8 cellular contexts compared by ENCODE assay signal in genomic region chr4:38805530-38806145, GRCh38. TPM values are rescaled to one million over a fixed set of nuclear protein-coding genes. Genes with fewer than 3 reads are reported as not detected.
DNase-seq lines count a peak whose midpoint lies in the region; ATAC-seq, FAIRE-seq and TF ChIP-seq lines count a peak whose summit lies in the region.

No MANE protein-coding gene starts in this region.

- H3K36me3 Mint-ChIP-seq in activated T-helper 1 cell treated with anti-CD3 and anti-CD28 coated beads, Interleukin-12 subunit alpha, Interleukin-12 subunit beta, Interleukin-2, Interleukin-4 antibody, amounts not matched to agents 30 ng/mL and 10 ng/mL and 1 ng/mL, durations not matched to agents 14 hours and 24 hours and 36 hours (ENCODE audit: low read depth) = peaks cover 31% of the 10 kb centered on the region

- peak; percentile 75 for ATAC-seq in GM21367 (IDR thresholded peaks at IDR 0.05; ENCODE audit: unreplicated experiment)

- H3K36me3 ChIP-seq in kidney (ENCODE audit: control insufficient read depth in 1 of 2, insufficient read depth in 2 of 2, low read length in 2 of 2) = no peaks in the 10 kb centered on the region
- no peaks in the 10 kb centered on the region for H3K36me3 ChIP-seq in testis (ENCODE audit: low read depth, missing control alignments)

- H3K4me1 ChIP-seq in kidney (ENCODE audit: control insufficient read depth in 1 of 2, insufficient read depth in 1 of 2, low read depth in 1 of 2, low read length in 2 of 2) (peaks cover 3 to 6% of the 10 kb centered on the region in 2 donors), testis (peaks cover 3% of the 10 kb centered on the region)

- H3K4me1 Mint-ChIP-seq in activated T-helper 1 cell treated with anti-CD3 and anti-CD28 coated beads, Interleukin-12 subunit alpha, Interleukin-12 subunit beta, Interleukin-2, Interleukin-4 antibody, amounts not matched to agents 30 ng/mL and 10 ng/mL and 1 ng/mL, durations not matched to agents 14 hours and 24 hours and 36 hours (ENCODE audit: low read depth) = peaks cover 38% of the 10 kb centered on the region

- peak overlapping the region; percentile 87 for H3K27ac Mint-ChIP-seq in activated T-helper 1 cell treated with anti-CD3 and anti-CD28 coated beads, Interleukin-12 subunit alpha, Interleukin-12 subunit beta, Interleukin-2, Interleukin-4 antibody, amounts not matched to agents 30 ng/mL and 10 ng/mL and 1 ng/mL, durations not matched to agents 14 hours and 24 hours and 36 hours

- H3K27me3 Mint-ChIP-seq in activated T-helper 1 cell treated with anti-CD3 and anti-CD28 coated beads, Interleukin-12 subunit alpha, Interleukin-12 subunit beta, Interleukin-2, Interleukin-4 antibody, amounts not matched to agents 30 ng/mL and 10 ng/mL and 1 ng/mL, durations not matched to agents 14 hours and 24 hours and 36 hours (ENCODE audit: insufficient read depth) = no peaks in the 10 kb centered on the region

- DNase-seq in GDM1 (lab: John Stamatoyannopoulos, UW) = peak; percentile 60
- peak; percentile 61 to 89 for DNase-seq in HL-60 (ENCODE audit: low read depth in 1 of 2, low spot score in 1 of 2)
- no peak for DNase-seq in activated T-helper 1 cell treated with anti-CD3 and anti-CD28 coated beads, Interleukin-12 subunit alpha, Interleukin-12 subunit beta, Interleukin-2, Interleukin-4 antibody, amounts not matched to agents 30 ng/mL and 10 ng/mL and 1 ng/mL, durations not matched to agents 14 hours and 24 hours and 36 hours (ENCODE audit: low spot score)
- no peak for DNase-seq in kidney
- peak; percentile 36 for DNase-seq in testis
- DNase-seq in stimulated activated CD4-positive, alpha-beta T cell treated with anti-CD3 and anti-CD28 coated beads, Interleukin-4, amount 100 ng/mL, for 1 hour = no peak
- DNase-seq in HT-29 (ENCODE audit: low spot score) = no peak

- peaks cover 26% of the 10 kb centered on the region for H3K9me3 Mint-ChIP-seq in activated T-helper 1 cell treated with anti-CD3 and anti-CD28 coated beads, Interleukin-12 subunit alpha, Interleukin-12 subunit beta, Interleukin-2, Interleukin-4 antibody, amounts not matched to agents 30 ng/mL and 10 ng/mL and 1 ng/mL, durations not matched to agents 14 hours and 24 hours and 36 hours

- intact Hi-C loops in activated T-helper 1 cell treated with anti-CD3 and anti-CD28 coated beads, Interleukin-12 subunit alpha, Interleukin-12 subunit beta, Interleukin-2, Interleukin-4 antibody, amounts not matched to agents 30 ng/mL and 10 ng/mL and 1 ng/mL, durations not matched to agents 14 hours and 24 hours and 36 hours (cut with micrococcal nuclease) = loop anchor here (1.0 to 2.0 kb wide), 3 partner anchors 32 to 675 kb away; no protein-coding TSS in a partner anchor
- intact Hi-C loops in kidney (cut with DNase I) = no loop called here
- intact Hi-C loops in testis (cut with DNase I; ENCODE audit: low total_unique reads) = no loop called here

- FAIRE-seq in kidney (lab: Jason Lieb, UNC) = no peak

- H3K27me3 ChIP-seq in HL-60 (ENCODE audit: insufficient read depth, poor library complexity, severe bottlenecking) (no peaks in the 10 kb centered on the region), testis (no peaks in the 10 kb centered on the region)

- H3K27ac ChIP-seq in HL-60 (replicated peaks) (peak overlapping the region; percentile 77), kidney (ENCODE audit: low read depth in 2 of 2, low read length in 2 of 2) (peak overlapping the region; percentile 6 to 51), testis (peak overlapping the region in 1 of 2 donors; percentile 32)

- no peak overlapping the region for H3K4me3 ChIP-seq in HL-60 (replicated peaks; ENCODE audit: insufficient read depth, low read length)
- H3K4me3 ChIP-seq in kidney (ENCODE audit: low read length in 2 of 2) = peak overlapping the region; percentile 28 to 45
- H3K4me3 ChIP-seq in testis = no peak overlapping the region

- WGBS in testis, 2 donors = 62 to 69% methylated on average over 5 of the region's 5 CpGs

- no peak for TF ChIP-seq POLR2A in testis (IDR thresholded peaks at IDR 0.05)

- peak overlapping the region; percentile 81 for H3K4me3 Mint-ChIP-seq in activated T-helper 1 cell treated with anti-CD3 and anti-CD28 coated beads, Interleukin-12 subunit alpha, Interleukin-12 subunit beta, Interleukin-2, Interleukin-4 antibody, amounts not matched to agents 30 ng/mL and 10 ng/mL and 1 ng/mL, durations not matched to agents 14 hours and 24 hours and 36 hours

- no peaks in the 10 kb centered on the region for H3K9me3 ChIP-seq in kidney (ENCODE audit: control insufficient read depth in 1 of 2, low read length in 2 of 2)
- no peaks in the 10 kb centered on the region for H3K9me3 ChIP-seq in testis

- TF ChIP-seq CTCF in HL-60 (IDR thresholded peaks at IDR 0.05; ENCODE audit: insufficient read depth, low read length) (no peak), kidney (IDR thresholded peaks at IDR 0.05; ENCODE audit: borderline replicate concordance, extremely low read depth, insufficient read depth) (no peak), testis (IDR thresholded peaks at IDR 0.05) (no peak)

- peak overlapping the region in 1 of 2 donors; percentile 49 for H3K9ac ChIP-seq in kidney (ENCODE audit: low read length in 2 of 2)

RNA-seq across cellular contexts. Expression of gene TLR1, which starts 1.0 kb away (rescaled TPM):
- total RNA-seq in activated T-helper 1 cell treated with anti-CD3 and anti-CD28 coated beads, Interleukin-12 subunit alpha, Interleukin-12 subunit beta, Interleukin-2, Interleukin-4 antibody, amounts not matched to agents 30 ng/mL and 10 ng/mL and 1 ng/mL, durations not matched to agents 14 hours and 24 hours and 36 hours = 1.9 and 2.7 TPM in 2 replicates
- total RNA-seq in kidney (18.0 TPM), testis (1 to 10 TPM; 2.8 to 5.5 TPM)
- polyA plus RNA-seq in kidney (ENCODE audit: insufficient read depth, low read depth, low replicate concordance) (1.8 TPM), testis (ENCODE audit: insufficient read depth, low read depth, low replicate concordance) (2.8 TPM)
- total RNA-seq in HT-29 (2014; rRNA removed; shearing (Covaris generic)) = not detected in 2 replicates

RNA-seq across cellular contexts. Expression of gene TLR10, which starts 22.8 kb away (rescaled TPM):
- total RNA-seq in activated T-helper 1 cell treated with anti-CD3 and anti-CD28 coated beads, Interleukin-12 subunit alpha, Interleukin-12 subunit beta, Interleukin-2, Interleukin-4 antibody, amounts not matched to agents 30 ng/mL and 10 ng/mL and 1 ng/mL, durations not matched to agents 14 hours and 24 hours and 36 hours = not detected in 2 replicates
- 2.0 TPM for total RNA-seq in kidney
- polyA plus RNA-seq in kidney (ENCODE audit: insufficient read depth, low read depth, low replicate concordance) = 0.11 TPM
- under 1 TPM in 1 of 2 donors, not detected in 1; 0.06 TPM for total RNA-seq in testis
- 0.21 TPM for polyA plus RNA-seq in testis (ENCODE audit: insufficient read depth, low read depth, low replicate concordance)
- total RNA-seq in HT-29 (2014; rRNA removed; shearing (Covaris generic)) = not detected in 2 replicates

RNA-seq across cellular contexts. Expression of gene TLR6, which starts 51.0 kb away (rescaled TPM):
- 1.3 and 1.7 TPM in 2 replicates for total RNA-seq in activated T-helper 1 cell treated with anti-CD3 and anti-CD28 coated beads, Interleukin-12 subunit alpha, Interleukin-12 subunit beta, Interleukin-2, Interleukin-4 antibody, amounts not matched to agents 30 ng/mL and 10 ng/mL and 1 ng/mL, durations not matched to agents 14 hours and 24 hours and 36 hours
- 6.1 TPM for total RNA-seq in kidney
- 0.62 TPM for polyA plus RNA-seq in kidney (ENCODE audit: insufficient read depth, low read depth, low replicate concordance)
- total RNA-seq in testis = 1 to 10 TPM in 1 of 2 donors, under 1 TPM in 1; 0.47 to 1.2 TPM
- 1.8 TPM for polyA plus RNA-seq in testis (ENCODE audit: insufficient read depth, low read depth, low replicate concordance)
- 0.15 and 0.34 TPM in 2 replicates for total RNA-seq in HT-29 (2014; rRNA removed; shearing (Covaris generic))

Comparison
In these comparisons a context has a peak if more than half of its experiments do, and no peak if none do; other contexts are left out.
1. DNase-seq: peak in GDM1 (single experiment), HL-60 (2 of 2) and testis (single experiment); none in activated T-helper 1 cell treated with anti-CD3 and anti-CD28 coated beads, Interleukin-12 subunit alpha, Interleukin-12 subunit beta, Interleukin-2, Interleukin-4 antibody, amounts not matched to agents 30 ng/mL and 10 ng/mL and 1 ng/mL, durations not matched to agents 14 hours and 24 hours and 36 hours (single experiment), kidney (single experiment), stimulated activated CD4-positive, alpha-beta T cell treated with anti-CD3 and anti-CD28 coated beads, Interleukin-4, amount 100 ng/mL, for 1 hour (single experiment) and HT-29 (single experiment).
2. H3K4me3 ChIP-seq: peak in kidney (2 of 2); none in HL-60 (single experiment) and testis (0 of 2).